In the genomic region with DNA sequence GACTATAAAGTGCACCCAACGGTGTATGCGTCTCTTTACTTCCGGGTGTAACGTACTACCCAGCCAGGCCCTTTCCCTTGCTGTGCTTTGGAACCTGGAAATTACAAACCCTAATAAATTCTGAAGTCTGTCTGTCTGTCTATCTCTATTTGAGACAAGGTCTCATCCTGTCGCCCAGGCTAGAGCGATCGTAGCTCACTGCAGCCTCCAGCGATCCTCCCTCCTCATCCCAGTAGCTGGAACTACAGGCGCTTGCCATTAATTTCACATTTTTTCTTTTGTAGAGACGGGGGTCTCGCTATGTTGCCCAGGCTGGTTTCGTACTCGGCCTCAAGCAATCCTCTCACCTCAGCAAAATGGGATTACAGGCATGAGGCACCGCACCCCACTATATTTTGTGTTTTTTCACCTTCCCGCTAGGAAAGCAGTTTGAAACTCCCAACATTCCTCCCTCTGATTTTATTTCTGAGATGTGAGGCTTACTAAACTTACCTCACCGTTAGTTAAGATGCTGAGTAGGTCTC, we compare ENCODE assay signal across 1 cellular context.
TF ChIP-seq lines count a peak whose summit lies in the region.

No MANE protein-coding gene starts in this region.

TF ChIP-seq in GM12878, 131 proteins besides CTCF, POLR2A, EP300 and RAD21:
- TF ChIP-seq CREM (IDR thresholded peaks at IDR 0.05; ENCODE audit: low read depth) (0 out of 2 replicates have a peak, but pooled peaks have one; percentile 11), MLLT1 (IDR thresholded peaks at IDR 0.05) (peak; percentile 91), SIX5 (IDR thresholded peaks at IDR 0.05; ENCODE audit: low read depth, low read length, severe bottlenecking) (no peak), NBN (IDR thresholded peaks at IDR 0.05) (0 out of 2 replicates have a peak, but pooled peaks have one; percentile 8), NR2C1 (IDR thresholded peaks at IDR 0.05) (0 out of 2 replicates have a peak, but pooled peaks have one; percentile 3)
